Comparison of ENCODE assay signal across 9 cellular contexts in genomic region chr3:129560931-129561594, GRCh38. TPM values are rescaled to one million over a fixed set of nuclear protein-coding genes. Genes with fewer than 3 reads are reported as not detected.
DNase-seq lines count a peak whose midpoint lies in the region; ATAC-seq and TF ChIP-seq lines count a peak whose summit lies in the region.
"Had no signal": no experiment of that assay in that cellular context is flagged by ENCODE, and none has a peak within 500 bp of the region (broad histone marks: within the 10 kb centered on the region; RNA-seq: fewer than 3 reads in every experiment).

No MANE protein-coding gene starts in this region.

- H2AFZ ChIP-seq in mesenchymal stem cell (ENCODE audit: low read depth, low read length) = no peak overlapping the region

- H3K27ac Mint-ChIP-seq in activated CD4-positive, alpha-beta memory T cell treated with anti-CD3 and anti-CD28 coated beads, Interleukin-2, amount 10 ng/mL, durations not matched to agents 7 days and 5 days = no peak overlapping the region

- no peaks in the 10 kb centered on the region for H3K36me3 Mint-ChIP-seq in activated CD4-positive, alpha-beta memory T cell treated with anti-CD3 and anti-CD28 coated beads, Interleukin-2, amount 10 ng/mL, durations not matched to agents 7 days and 5 days (ENCODE audit: low read depth)

- peak overlapping the region; percentile 56 for H3K27ac ChIP-seq in duodenal mucosa (ENCODE audit: low read depth, low read length)
- peak overlapping the region; percentile 79 for H3K27ac ChIP-seq in mesenchymal stem cell (ENCODE audit: low read length, poor library complexity, severe bottlenecking)
- peak overlapping the region; percentile 66 to 75 (median 74) for H3K27ac ChIP-seq in thyroid gland

- H3K9ac ChIP-seq in duodenal mucosa (ENCODE audit: low read depth in 1 of 2, low read length in 2 of 2) (no peak overlapping the region), mesenchymal stem cell (ENCODE audit: low read length) (peak overlapping the region; percentile 71)

- intact Hi-C loops in thyroid gland (cut with DNase I) = no loop called here

- H2BK15ac ChIP-seq in mesenchymal stem cell (ENCODE audit: low read depth, poor library complexity, severe bottlenecking) = no peak overlapping the region

- H4K8ac ChIP-seq in mesenchymal stem cell (ENCODE audit: low read length) = peak overlapping the region; percentile 30

- peaks cover 0 to 25% of the 10 kb centered on the region in 2 donors for H3K36me3 ChIP-seq in duodenal mucosa (ENCODE audit: control insufficient read depth in 1 of 2, insufficient read depth in 2 of 2, low read length in 2 of 2)
- peaks cover 68 to 85% of the 10 kb centered on the region in 2 experiments for H3K36me3 ChIP-seq in mesenchymal stem cell (ENCODE audit: control insufficient read depth in 1 of 2, insufficient read depth in 2 of 2, low read depth in 1 of 2, low read length in 2 of 2)
- H3K36me3 ChIP-seq in thyroid gland = peaks cover 6 to 15% of the 10 kb centered on the region in 2 donors

- H3K79me1 ChIP-seq in mesenchymal stem cell (replicated peaks; ENCODE audit: low read length, poor library complexity, severe bottlenecking) = peaks cover 6% of the 10 kb centered on the region

- ATAC-seq in GM21367 (IDR thresholded peaks at IDR 0.05; ENCODE audit: unreplicated experiment) = no peak

- H3K14ac ChIP-seq in mesenchymal stem cell (ENCODE audit: low read length in 2 of 2) = peak overlapping the region in 1 of 2 experiments; percentile 80

- no peak overlapping the region for H3K4me3 Mint-ChIP-seq in activated CD4-positive, alpha-beta memory T cell treated with anti-CD3 and anti-CD28 coated beads, Interleukin-2, amount 10 ng/mL, durations not matched to agents 7 days and 5 days

- DNase-seq in NCI-H1092 (lab: John Stamatoyannopoulos, UW) = peak; percentile 18
- peak; percentile 89 for DNase-seq in mesenchymal stem cell
- DNase-seq in thyroid gland = peak; percentile 93 to 94
- no peak for DNase-seq in cerebellum (ENCODE audit: low spot score)
- DNase-seq in CD1c-positive myeloid dendritic cell (ENCODE audit: extremely low spot score) = no peak
- no peak for DNase-seq in activated CD4-positive, alpha-beta memory T cell treated with anti-CD3 and anti-CD28 coated beads, Interleukin-2, amount 10 ng/mL, durations not matched to agents 7 days and 5 days
- DNase-seq: activated CD4-positive, CD25-positive, alpha-beta regulatory T cell treated with anti-CD3 and anti-CD28 coated beads, Interleukin-2, amount 50 U/mL, for 72 hours had no signal

- peak overlapping the region; percentile 79 to 89 for H3K18ac ChIP-seq in mesenchymal stem cell (ENCODE audit: low read depth in 1 of 2, low read length in 2 of 2)

- CTCF ChIA-PET in activated CD4-positive, alpha-beta memory T cell treated with anti-CD3 and anti-CD28 coated beads, Interleukin-2, amount 10 ng/mL, durations not matched to agents 7 days and 5 days (lab: Charles Lee) = no interaction called here

- H3K27me3 Mint-ChIP-seq in activated CD4-positive, alpha-beta memory T cell treated with anti-CD3 and anti-CD28 coated beads, Interleukin-2, amount 10 ng/mL, durations not matched to agents 7 days and 5 days = peaks cover 2% of the 10 kb centered on the region

- peak overlapping the region; percentile 37 for H2BK5ac ChIP-seq in mesenchymal stem cell (ENCODE audit: low read depth, low read length, poor library complexity, severe bottlenecking)

- H3K27me3 ChIP-seq in duodenal mucosa (ENCODE audit: control insufficient read depth in 1 of 2, insufficient read depth in 2 of 2, low read length in 2 of 2) (no peaks in the 10 kb centered on the region), mesenchymal stem cell (ENCODE audit: control insufficient read depth in 1 of 2, insufficient read depth in 1 of 2, low read length in 2 of 2) (no peaks in the 10 kb centered on the region), thyroid gland (no peaks in the 10 kb centered on the region)

- peak overlapping the region; percentile 76 to 80 for H2BK12ac ChIP-seq in mesenchymal stem cell (ENCODE audit: low read length in 2 of 2)

- peak overlapping the region; percentile 46 for H2BK120ac ChIP-seq in mesenchymal stem cell (ENCODE audit: low read depth, low read length)

- POLR2A ChIA-PET in activated CD4-positive, alpha-beta memory T cell treated with anti-CD3 and anti-CD28 coated beads, Interleukin-2, amount 10 ng/mL, durations not matched to agents 7 days and 5 days (lab: Charles Lee) = interaction anchor here (1.6 kb wide), 1 partner anchor 45 kb away, joined by 4 read pairs; the partner anchor contains the start of gene PLXND1

- peak overlapping the region; percentile 29 for H3K4me2 ChIP-seq in mesenchymal stem cell (ENCODE audit: low read length, poor library complexity, severe bottlenecking)

- peak overlapping the region; percentile 51 to 64 for H3K4ac ChIP-seq in mesenchymal stem cell (ENCODE audit: low read depth in 1 of 2, low read length in 2 of 2)

- peak overlapping the region; percentile 14 for H2AK5ac ChIP-seq in mesenchymal stem cell (ENCODE audit: low read length, severe bottlenecking)

- H3K23ac ChIP-seq in mesenchymal stem cell (ENCODE audit: low read length in 2 of 2) = no peak overlapping the region

- 23% methylated on average over 17 of the region's 17 CpGs for WGBS in mesenchymal stem cell
- 26 to 33% methylated on average over 7 to 10 of the region's 17 CpGs for WGBS in thyroid gland, 2 donors

- no peak for TF ChIP-seq CTCF in thyroid gland (IDR thresholded peaks at IDR 0.05)

- no peak overlapping the region for H3K4me3 ChIP-seq in duodenal mucosa (ENCODE audit: low read depth in 1 of 2, low read length in 2 of 2)
- peak overlapping the region in 1 of 2 experiments; percentile 50 for H3K4me3 ChIP-seq in mesenchymal stem cell (ENCODE audit: insufficient read depth in 1 of 2, low read depth in 1 of 2, low read length in 2 of 2)
- no peak overlapping the region for H3K4me3 ChIP-seq in thyroid gland (replicated peaks in 1 of 3)

- no peaks in the 10 kb centered on the region for H3K9me3 Mint-ChIP-seq in activated CD4-positive, alpha-beta memory T cell treated with anti-CD3 and anti-CD28 coated beads, Interleukin-2, amount 10 ng/mL, durations not matched to agents 7 days and 5 days

- H3K9me3 ChIP-seq in duodenal mucosa (ENCODE audit: control insufficient read depth in 1 of 2, low read length in 2 of 2) (no peaks in the 10 kb centered on the region), mesenchymal stem cell (ENCODE audit: control insufficient read depth, low read length) (no peaks in the 10 kb centered on the region), thyroid gland (no peaks in the 10 kb centered on the region)

- TF ChIP-seq POLR2A in thyroid gland (IDR thresholded peaks at IDR 0.05) = peak in 1 of 2 donors; percentile 4

- H3K4me1 Mint-ChIP-seq in activated CD4-positive, alpha-beta memory T cell treated with anti-CD3 and anti-CD28 coated beads, Interleukin-2, amount 10 ng/mL, durations not matched to agents 7 days and 5 days = peaks cover 15% of the 10 kb centered on the region

- H3K4me1 ChIP-seq in duodenal mucosa (ENCODE audit: control insufficient read depth in 1 of 2, insufficient read depth in 2 of 2, low read length in 2 of 2) (peaks cover 7 to 17% of the 10 kb centered on the region in 2 donors), mesenchymal stem cell (ENCODE audit: control insufficient read depth, insufficient read depth, low read depth, low read length) (peaks cover 61% of the 10 kb centered on the region), thyroid gland (peaks cover 21 to 58% of the 10 kb centered on the region in 2 donors)

- peak overlapping the region; percentile 94 for H4K91ac ChIP-seq in mesenchymal stem cell (ENCODE audit: low read length)

RNA-seq across cellular contexts. Expression of gene H1-8, which starts 18.1 kb away (rescaled TPM):
- polyA plus RNA-seq in mesenchymal stem cell (2013, experiment 1 of 2) = not detected
- not detected for polyA plus RNA-seq in mesenchymal stem cell (2013, experiment 2 of 2)
- not detected for total RNA-seq in thyroid gland
- not detected for total RNA-seq in cerebellum
- not detected for total RNA-seq in activated CD4-positive, alpha-beta memory T cell treated with anti-CD3 and anti-CD28 coated beads, Interleukin-2, amount 10 ng/mL, durations not matched to agents 7 days and 5 days

RNA-seq across cellular contexts. Expression of gene RHO, which starts 32.6 kb away (rescaled TPM):
- polyA plus RNA-seq in mesenchymal stem cell (2013, experiment 1 of 2) = not detected
- not detected for polyA plus RNA-seq in mesenchymal stem cell (2013, experiment 2 of 2)
- total RNA-seq in thyroid gland = not detected
- not detected for total RNA-seq in cerebellum
- total RNA-seq in activated CD4-positive, alpha-beta memory T cell treated with anti-CD3 and anti-CD28 coated beads, Interleukin-2, amount 10 ng/mL, durations not matched to agents 7 days and 5 days = not detected

RNA-seq across cellular contexts. Expression of gene PLXND1, which starts 45.4 kb away (rescaled TPM):
- polyA plus RNA-seq in mesenchymal stem cell (2013, experiment 1 of 2) = 288 TPM
- polyA plus RNA-seq in mesenchymal stem cell (2013, experiment 2 of 2) = 288 TPM
- 10 to 100 TPM; 50.7 to 69.8 (median 60.8) TPM for total RNA-seq in thyroid gland
- total RNA-seq in cerebellum = 47.4 TPM
- 10 to 100 TPM; 13.4 to 18.0 TPM for total RNA-seq in activated CD4-positive, alpha-beta memory T cell treated with anti-CD3 and anti-CD28 coated beads, Interleukin-2, amount 10 ng/mL, durations not matched to agents 7 days and 5 days

Comparison
In these comparisons a context has a peak if more than half of its experiments do, and no peak if none do; other contexts are left out.
1. DNase-seq: peak in NCI-H1092 (single experiment), mesenchymal stem cell (single experiment) and thyroid gland (2 of 2); none in cerebellum (single experiment), CD1c-positive myeloid dendritic cell (single experiment) and activated CD4-positive, alpha-beta memory T cell treated with anti-CD3 and anti-CD28 coated beads, Interleukin-2, amount 10 ng/mL, durations not matched to agents 7 days and 5 days (single experiment).
2. Peak in every context shown above with its lines, with median percentiles within 50 percentile points of each other: H3K27ac ChIP-seq.